Comparison of ENCODE assay signal across 8 cellular contexts in the genomic region with DNA sequence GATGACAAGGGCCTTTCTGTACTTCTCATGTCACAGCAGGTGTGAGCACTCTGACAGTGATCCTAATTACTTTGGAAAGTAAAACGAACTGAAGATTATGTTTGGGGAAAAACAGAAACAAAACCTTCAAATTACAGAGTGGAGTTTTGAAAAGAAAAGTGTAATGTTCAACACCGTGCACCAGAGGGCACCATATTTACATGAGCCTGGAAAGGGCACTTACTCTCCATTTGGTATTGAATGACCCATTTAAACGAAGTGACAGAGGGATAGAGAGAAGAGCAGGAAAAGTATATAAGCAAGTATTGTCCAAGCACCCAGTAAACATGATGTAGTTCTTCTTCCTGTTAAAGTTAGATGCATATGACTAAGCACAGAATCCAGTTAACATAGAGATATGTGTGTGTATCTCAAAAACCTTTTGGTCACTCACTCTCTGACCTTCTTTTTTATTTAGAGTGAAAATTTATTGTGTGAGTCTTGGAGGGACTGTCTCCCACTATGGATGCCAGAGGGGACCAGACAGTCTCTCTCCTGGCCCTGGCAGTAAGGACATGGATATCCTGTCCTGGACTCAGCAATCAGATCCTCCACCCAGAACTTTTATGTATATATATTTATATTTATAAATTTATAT. TPM values are rescaled to one million over a fixed set of nuclear protein-coding genes. Genes with fewer than 3 reads are reported as not detected.
DNase-seq lines count a peak whose midpoint lies in the region; ATAC-seq and TF ChIP-seq lines count a peak whose summit lies in the region.

No MANE protein-coding gene starts in this region.

- DNase-seq in AG20443 (ENCODE audit: low spot score): peak; percentile 70
- peak; percentile 79 for DNase-seq in GM12865 (ENCODE audit: low read depth)
- peak; percentile 80 for DNase-seq in NCI-H69 (lab: John Stamatoyannopoulos, UW)
- peak; percentile 39 for DNase-seq in amniotic epithelial cell (ENCODE audit: low read depth)
- DNase-seq in iPS-NIHi11 (ENCODE audit: low spot score): peak; percentile 66
- peak; percentile 22 for DNase-seq in stimulated activated naive CD8-positive, alpha-beta T cell treated with anti-CD3 and anti-CD28 coated beads, Interleukin-15, Interleukin-2, amounts not matched to agents 100 U/mL and 50 U/mL, for 24 hours
- DNase-seq in cerebellum (ENCODE audit: low spot score): no peak

- peak; percentile 69 for TF ChIP-seq CTCF in GM12865 (IDR thresholded peaks at IDR 0.05; ENCODE audit: insufficient read depth, low read depth, low read length, missing control alignments)

- H3K4me3 ChIP-seq in GM12865 (ENCODE audit: low read depth, low read length): peak overlapping the region; percentile 45

- peak; percentile 39 for ATAC-seq in HG03565 (IDR thresholded peaks at IDR 0.05; ENCODE audit: unreplicated experiment)
- peak; percentile 65 for ATAC-seq in stimulated activated naive CD8-positive, alpha-beta T cell treated with anti-CD3 and anti-CD28 coated beads, Interleukin-15, Interleukin-2, amounts not matched to agents 100 U/mL and 50 U/mL, for 24 hours

RNA-seq across cellular contexts. Expression of a gene that starts 3.8 kb away (rescaled TPM):
- total RNA-seq in cerebellum: not detected

RNA-seq across cellular contexts. Expression of a gene that starts 45.7 kb away (rescaled TPM):
- not detected for total RNA-seq in cerebellum

RNA-seq across cellular contexts. Expression of a gene that starts 54.6 kb away (rescaled TPM):
- 392 TPM for total RNA-seq in cerebellum
